ENCODE assay signal across 17 cellular contexts in genomic region chr3:68436619-68437411, GRCh38.
DNase-seq lines count a peak whose midpoint lies in the region; ATAC-seq and TF ChIP-seq lines count a peak whose summit lies in the region.
"Had no signal": no experiment of that assay in that cellular context is flagged by ENCODE, and none has a peak within 500 bp of the region (broad histone marks: within the 10 kb centered on the region; RNA-seq: fewer than 3 reads in every experiment).

No MANE protein-coding gene starts in this region.

- peak; percentile 81 to 98 (median 94) for ATAC-seq in psoas muscle
- ATAC-seq: GM12878 had no signal

- 42 to 68% (median 48%) methylated on average over 3 of the region's 3 CpGs for WGBS in psoas muscle, 3 donors

- POLR2A ChIA-PET in AG04450 (lab: Yijun Ruan, JAX) = no interaction called here

- no peaks in the 10 kb centered on the region for H3K27me3 ChIP-seq in AG04450 (ENCODE audit: control insufficient read depth, insufficient read depth, low read length)
- no peaks in the 10 kb centered on the region for H3K27me3 ChIP-seq in psoas muscle (ENCODE audit: insufficient read depth in 3 of 3, low read length in 2 of 3)
- no peaks in the 10 kb centered on the region for H3K27me3 ChIP-seq in H7 (ENCODE audit: control insufficient read depth, insufficient read depth, low read length)

- DNase-seq in AG04450 (ENCODE audit: low read depth, low spot score) = peak; percentile 7
- peak; percentile 1 for DNase-seq in NCI-H69 (lab: John Stamatoyannopoulos, UW)
- peak; percentile 28 for DNase-seq in fibroblast of villous mesenchyme (ENCODE audit: low read depth)
- DNase-seq in psoas muscle = no peak
- no peak for DNase-seq in H7
- DNase-seq in type B pancreatic cell (ENCODE audit: extremely low spot score, unreplicated experiment) = no peak
- DNase-seq in stimulated activated CD4-positive, alpha-beta T cell treated with anti-CD3 and anti-CD28 coated beads, Interleukin-12 subunit alpha, Interleukin-12 subunit beta, amount 100 ng/mL, for 4 hours = no peak
- no peak for DNase-seq in activated naive CD4-positive, alpha-beta T cell treated with anti-CD3 and anti-CD28 coated beads, Interleukin-2, amount 10 ng/mL, durations not matched to agents 7 days and 5 days
- DNase-seq: Caco-2; CD4-positive, alpha-beta T cell; DND-41; EL; GM23248; HCEC 1CT had no signal

- H3K9me3 Mint-ChIP-seq in type B pancreatic cell = no peaks in the 10 kb centered on the region
- no peaks in the 10 kb centered on the region for H3K9me3 Mint-ChIP-seq in activated naive CD4-positive, alpha-beta T cell treated with anti-CD3 and anti-CD28 coated beads, Interleukin-2, amount 10 ng/mL, durations not matched to agents 7 days and 5 days

- TF ChIP-seq CTCF in AG04450 (IDR thresholded peaks at IDR 0.05; ENCODE audit: low read depth, low read length) (no peak), fibroblast of villous mesenchyme (IDR thresholded peaks at IDR 0.05; ENCODE audit: insufficient read depth, low read depth, low read length) (no peak), psoas muscle (IDR thresholded peaks at IDR 0.05) (no peak), type B pancreatic cell (conservative IDR thresholded peaks at IDR 0.05) (no peak)

- no peak overlapping the region for H3K27ac Mint-ChIP-seq in type B pancreatic cell
- H3K27ac Mint-ChIP-seq in activated naive CD4-positive, alpha-beta T cell treated with anti-CD3 and anti-CD28 coated beads, Interleukin-2, amount 10 ng/mL, durations not matched to agents 7 days and 5 days = no peak overlapping the region
- H3K27ac Mint-ChIP-seq: CD4-positive, alpha-beta T cell had no signal

- intact Hi-C loops in psoas muscle (cut with DNase I) = no loop called here

- no peaks in the 10 kb centered on the region for H3K4me1 ChIP-seq in psoas muscle
- H3K4me1 ChIP-seq: Caco-2 had no signal

- H3K4me1 Mint-ChIP-seq in type B pancreatic cell (ENCODE audit: unreplicated experiment) = no peaks in the 10 kb centered on the region
- no peaks in the 10 kb centered on the region for H3K4me1 Mint-ChIP-seq in activated naive CD4-positive, alpha-beta T cell treated with anti-CD3 and anti-CD28 coated beads, Interleukin-2, amount 10 ng/mL, durations not matched to agents 7 days and 5 days

- H3K27me3 Mint-ChIP-seq in type B pancreatic cell = no peaks in the 10 kb centered on the region
- no peaks in the 10 kb centered on the region for H3K27me3 Mint-ChIP-seq in activated naive CD4-positive, alpha-beta T cell treated with anti-CD3 and anti-CD28 coated beads, Interleukin-2, amount 10 ng/mL, durations not matched to agents 7 days and 5 days
- H3K27me3 Mint-ChIP-seq: CD4-positive, alpha-beta T cell had no signal

- CTCF ChIA-PET in AG04450 (lab: Charles Lee) = no interaction called here
- CTCF ChIA-PET in activated naive CD4-positive, alpha-beta T cell treated with anti-CD3 and anti-CD28 coated beads, Interleukin-2, amount 10 ng/mL, durations not matched to agents 7 days and 5 days (lab: Charles Lee) = interaction anchor here (0.7 kb wide), 1 partner anchor 37 kb away, joined by 3 read pairs; no protein-coding TSS in a partner anchor

- H3K9me3 ChIP-seq in AG04450 (ENCODE audit: control insufficient read depth, insufficient read depth, low read length) (no peaks in the 10 kb centered on the region), psoas muscle (no peaks in the 10 kb centered on the region)
- H3K9me3 ChIP-seq: Caco-2 had no signal

- H3K36me3 Mint-ChIP-seq in type B pancreatic cell = no peaks in the 10 kb centered on the region
- H3K36me3 Mint-ChIP-seq in activated naive CD4-positive, alpha-beta T cell treated with anti-CD3 and anti-CD28 coated beads, Interleukin-2, amount 10 ng/mL, durations not matched to agents 7 days and 5 days = no peaks in the 10 kb centered on the region

- H3K36me3 ChIP-seq in psoas muscle (ENCODE audit: insufficient read depth in 1 of 2, low read depth in 1 of 2) (no peaks in the 10 kb centered on the region), H7 (replicated peaks; ENCODE audit: control insufficient read depth, insufficient read depth, low read length) (no peaks in the 10 kb centered on the region)

- no peak overlapping the region for H3K4me3 Mint-ChIP-seq in type B pancreatic cell
- no peak overlapping the region for H3K4me3 Mint-ChIP-seq in activated naive CD4-positive, alpha-beta T cell treated with anti-CD3 and anti-CD28 coated beads, Interleukin-2, amount 10 ng/mL, durations not matched to agents 7 days and 5 days
- H3K4me3 Mint-ChIP-seq: CD4-positive, alpha-beta T cell had no signal

- H3K27ac ChIP-seq in AG04450 (ENCODE audit: low read depth, low read length) = no peak overlapping the region
- H3K27ac ChIP-seq in psoas muscle = peak overlapping the region; percentile 32
- H3K27ac ChIP-seq: C4-2B, GM23248, HL-60 had no signal

- H3K4me3 ChIP-seq in AG04450 (ENCODE audit: low read depth, low read length) (no peak overlapping the region), fibroblast of villous mesenchyme (ENCODE audit: low read depth, low read length) (no peak overlapping the region), psoas muscle (no peak overlapping the region), H7 (ENCODE audit: insufficient read depth, low read depth, low read length) (no peak overlapping the region)
- H3K4me3 ChIP-seq: GM12878, GM23248 had no signal

Comparison
In these comparisons a context has a peak if more than half of its experiments do, and no peak if none do; other contexts are left out.
1. DNase-seq: peak in AG04450 (single experiment), NCI-H69 (single experiment) and fibroblast of villous mesenchyme (single experiment); none in psoas muscle (0 of 2), H7 (single experiment), type B pancreatic cell (single experiment), stimulated activated CD4-positive, alpha-beta T cell treated with anti-CD3 and anti-CD28 coated beads, Interleukin-12 subunit alpha, Interleukin-12 subunit beta, amount 100 ng/mL, for 4 hours (single experiment) and activated naive CD4-positive, alpha-beta T cell treated with anti-CD3 and anti-CD28 coated beads, Interleukin-2, amount 10 ng/mL, durations not matched to agents 7 days and 5 days (single experiment).